Comparison of ENCODE assay signal across 1 cellular context in the genomic region with DNA sequence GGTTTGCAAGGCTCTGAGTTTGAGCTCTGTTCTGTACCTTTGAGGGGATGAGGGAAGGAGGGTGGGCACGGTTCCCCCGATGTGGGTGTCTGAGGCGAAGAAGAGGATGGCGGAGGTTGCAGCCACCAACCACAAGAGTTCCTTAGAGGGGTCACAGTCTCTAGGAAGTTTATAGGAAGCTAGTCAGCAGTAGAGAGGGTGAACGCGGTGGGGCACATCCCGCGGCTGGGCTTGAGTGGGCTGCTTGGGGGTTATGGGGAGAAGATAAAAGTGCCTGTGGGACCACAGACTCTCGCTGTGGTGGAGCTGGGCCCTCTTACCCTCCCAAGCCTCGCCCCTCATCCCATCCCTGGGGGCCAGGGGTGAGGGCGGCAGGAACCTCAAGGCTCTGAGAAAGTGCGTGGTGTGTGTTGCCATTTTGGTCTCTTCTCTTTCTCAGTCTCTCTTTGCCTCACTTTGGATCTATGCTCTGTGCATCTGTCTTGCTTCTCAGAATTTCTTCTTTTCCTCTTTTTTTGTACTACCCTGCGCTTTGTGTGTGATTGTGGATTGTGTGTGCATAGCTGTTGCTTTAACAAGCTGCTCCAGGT.
TF ChIP-seq lines count a peak whose summit lies in the region.

No MANE protein-coding gene starts in this region.

TF ChIP-seq in K562, 482 proteins besides CTCF, POLR2A, EP300 and RAD21:
- TF ChIP-seq, protein P1, sequence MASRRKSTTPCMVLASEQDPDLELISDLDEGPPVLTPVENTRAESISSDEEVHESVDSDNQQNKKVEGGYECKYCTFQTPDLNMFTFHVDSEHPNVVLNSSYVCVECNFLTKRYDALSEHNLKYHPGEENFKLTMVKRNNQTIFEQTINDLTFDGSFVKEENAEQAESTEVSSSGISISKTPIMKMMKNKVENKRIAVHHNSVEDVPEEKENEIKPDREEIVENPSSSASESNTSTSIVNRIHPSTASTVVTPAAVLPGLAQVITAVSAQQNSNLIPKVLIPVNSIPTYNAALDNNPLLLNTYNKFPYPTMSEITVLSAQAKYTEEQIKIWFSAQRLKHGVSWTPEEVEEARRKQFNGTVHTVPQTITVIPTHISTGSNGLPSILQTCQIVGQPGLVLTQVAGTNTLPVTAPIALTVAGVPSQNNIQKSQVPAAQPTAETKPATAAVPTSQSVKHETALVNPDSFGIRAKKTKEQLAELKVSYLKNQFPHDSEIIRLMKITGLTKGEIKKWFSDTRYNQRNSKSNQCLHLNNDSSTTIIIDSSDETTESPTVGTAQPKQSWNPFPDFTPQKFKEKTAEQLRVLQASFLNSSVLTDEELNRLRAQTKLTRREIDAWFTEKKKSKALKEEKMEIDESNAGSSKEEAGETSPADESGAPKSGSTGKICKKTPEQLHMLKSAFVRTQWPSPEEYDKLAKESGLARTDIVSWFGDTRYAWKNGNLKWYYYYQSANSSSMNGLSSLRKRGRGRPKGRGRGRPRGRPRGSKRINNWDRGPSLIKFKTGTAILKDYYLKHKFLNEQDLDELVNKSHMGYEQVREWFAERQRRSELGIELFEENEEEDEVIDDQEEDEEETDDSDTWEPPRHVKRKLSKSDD (conservative IDR thresholded peaks at IDR 0.05; ENCODE audit: low read length): no peak
- TF ChIP-seq MYC (IDR thresholded peaks at IDR 0.05; ENCODE audit: low read depth, low read length): no peak
- no peak for TF ChIP-seq MYC (CRISPR knock-in tag; IDR thresholded peaks at IDR 0.05; ENCODE audit: borderline replicate concordance, low read depth)
